In genomic region chr11:95984035-95984434, GRCh38 we compare ENCODE assay signal across 21 cellular contexts.
DNase-seq lines count a peak whose midpoint lies in the region; ATAC-seq, FAIRE-seq and TF ChIP-seq lines count a peak whose summit lies in the region.
"Had no signal": no experiment of that assay in that cellular context is flagged by ENCODE, and none has a peak within 500 bp of the region (broad histone marks: within the 10 kb centered on the region; RNA-seq: fewer than 3 reads in every experiment).

No MANE protein-coding gene starts in this region.

- no peak overlapping the region for H3K27ac ChIP-seq in K562 (ENCODE audit: extremely low read depth, low read depth, low read length)
- peak overlapping the region in 3 of 4 donors; percentile 6 to 48 (median 31) for H3K27ac ChIP-seq in transverse colon
- no peak overlapping the region for H3K27ac ChIP-seq in body of pancreas
- H3K27ac ChIP-seq: 22Rv1, BLaER1 had no signal

- POLR2A ChIA-PET in K562 (lab: Yijun Ruan, JAX), result interaction anchor here (0.7 to 1.2 kb wide), 2 partner anchors 10 to 15 kb away, joined by 3 to 4 read pairs; no protein-coding TSS in a partner anchor

- H3K4me1 ChIP-seq in K562 (replicated peaks in 1 of 2; ENCODE audit: control insufficient read depth in 2 of 2, insufficient read depth in 2 of 2, low read length in 2 of 2) (peaks cover 0 to 17% of the 10 kb centered on the region in 2 experiments; a peak in 2 of 5 replicates), transverse colon (peaks cover 0 to 5% (median 2%) of the 10 kb centered on the region in 4 donors), body of pancreas (no peaks in the 10 kb centered on the region)
- H3K4me1 ChIP-seq: BLaER1 had no signal

- H3K9me3 ChIP-seq in K562 (replicated peaks; ENCODE audit: control insufficient read depth, insufficient read depth, low read depth, low read length) (no peaks in the 10 kb centered on the region), transverse colon (no peaks in the 10 kb centered on the region), body of pancreas (no peaks in the 10 kb centered on the region)
- H3K9me3 ChIP-seq: BLaER1 had no signal

- no peak overlapping the region for H3K4me3 Mint-ChIP-seq in activated naive CD8-positive, alpha-beta T cell
- H3K4me3 Mint-ChIP-seq in activated naive CD8-positive, alpha-beta T cell treated with anti-CD3 and anti-CD28 coated beads, Interleukin-2, amount 50 U/mL, for 24 hours, result no peak overlapping the region
- H3K4me3 Mint-ChIP-seq: CD14-positive monocyte; CD4-positive, alpha-beta memory T cell; GM23338; IgD-negative memory B cell had no signal

- no peak overlapping the region for H3K9ac ChIP-seq in K562 (ENCODE audit: insufficient read depth in 1 of 2, low read depth in 2 of 2, low read length in 2 of 2)
- H3K9ac ChIP-seq: BLaER1 had no signal

- H3K9me1 ChIP-seq in K562 (ENCODE audit: control insufficient read depth, insufficient read depth, low read length), result no peaks in the 10 kb centered on the region

- TF ChIP-seq CTCF in K562 (IDR thresholded peaks at IDR 0.05 in 2 of 3, conservative IDR thresholded peaks at IDR 0.05 in 1 of 3; ENCODE audit: insufficient read depth in 2 of 3, low read depth in 1 of 3, low read length in 3 of 3), result no peak
- TF ChIP-seq CTCF in transverse colon (IDR thresholded peaks at IDR 0.05), result no peak
- no peak for TF ChIP-seq CTCF in body of pancreas (IDR thresholded peaks at IDR 0.05)

- TF ChIP-seq EP300 in K562 (IDR thresholded peaks at IDR 0.05; ENCODE audit: low read length) (no peak), transverse colon (IDR thresholded peaks at IDR 0.05; ENCODE audit: low read depth) (no peak)

- peak; percentile 6 for FAIRE-seq in K562 (lab: Jason Lieb, UNC)
- FAIRE-seq: GM19239, H54, HTR-8/SVneo had no signal

- H3K36me3 ChIP-seq in K562 (ENCODE audit: control insufficient read depth, insufficient read depth, low read length) (peaks cover 8% of the 10 kb centered on the region; the same call in 2 of the 3 replicates), transverse colon (peaks cover 0 to 3% (median 1%) of the 10 kb centered on the region in 4 donors), body of pancreas (replicated peaks in 1 of 2; ENCODE audit: insufficient read depth in 1 of 2, low read depth in 2 of 2) (no peaks in the 10 kb centered on the region)
- H3K36me3 ChIP-seq: BLaER1 had no signal

- peaks cover 28% of the 10 kb centered on the region for H3K36me3 Mint-ChIP-seq in activated naive CD8-positive, alpha-beta T cell
- H3K36me3 Mint-ChIP-seq in activated naive CD8-positive, alpha-beta T cell treated with anti-CD3 and anti-CD28 coated beads, Interleukin-2, amount 50 U/mL, for 24 hours (ENCODE audit: low read depth), result peaks cover 44% of the 10 kb centered on the region

- H3K27me3 ChIP-seq in K562 (ENCODE audit: control insufficient read depth in 2 of 2, insufficient read depth in 2 of 2, low read length in 2 of 2) (no peaks in the 10 kb centered on the region), transverse colon (no peaks in the 10 kb centered on the region), body of pancreas (no peaks in the 10 kb centered on the region)
- H3K27me3 ChIP-seq: BLaER1 had no signal

- intact Hi-C loops in K562 (cut with micrococcal nuclease), result no loop called here
- intact Hi-C loops in transverse colon (cut with DNase I; ENCODE audit: low total_unique reads), result no loop called here
- intact Hi-C loops in body of pancreas (cut with DNase I), result no loop called here

- H3K4me1 Mint-ChIP-seq in activated naive CD8-positive, alpha-beta T cell (ENCODE audit: low read depth), result peaks cover 4% of the 10 kb centered on the region
- peaks cover 2% of the 10 kb centered on the region for H3K4me1 Mint-ChIP-seq in activated naive CD8-positive, alpha-beta T cell treated with anti-CD3 and anti-CD28 coated beads, Interleukin-2, amount 50 U/mL, for 24 hours
- H3K4me1 Mint-ChIP-seq: CD14-positive monocyte, IgD-negative memory B cell had no signal

- H3K9me3 Mint-ChIP-seq in activated naive CD8-positive, alpha-beta T cell (ENCODE audit: low read depth), result no peaks in the 10 kb centered on the region
- H3K9me3 Mint-ChIP-seq in activated naive CD8-positive, alpha-beta T cell treated with anti-CD3 and anti-CD28 coated beads, Interleukin-2, amount 50 U/mL, for 24 hours, result no peaks in the 10 kb centered on the region
- H3K9me3 Mint-ChIP-seq: CD4-positive, alpha-beta memory T cell; GM23338; IgD-negative memory B cell had no signal

- no peak for TF ChIP-seq RAD21 in K562 (CRISPR knock-in tag; conservative IDR thresholded peaks at IDR 0.05 in 1 of 2, IDR thresholded peaks at IDR 0.05 in 1 of 2)

- no peak for DNase-seq in activated naive CD8-positive, alpha-beta T cell treated with anti-CD3 and anti-CD28 coated beads, Interleukin-2, amount 50 U/mL, for 24 hours
- DNase-seq in NCI-H526 (lab: John Stamatoyannopoulos, UW), result peak; percentile 76 to 79
- DNase-seq in K562 (ENCODE audit: extremely low read depth in 1 of 4, low spot score in 3 of 4), result no peak
- DNase-seq in transverse colon, result no peak
- no peak for DNase-seq in anterior cingulate cortex (lab: John Stamatoyannopoulos, UW)
- no peak for DNase-seq in DMS53 treated with DMSO at 0.1 percent for 48 hours (lab: John Stamatoyannopoulos, UW; ENCODE audit: unreplicated experiment)
- no peak for DNase-seq in body of pancreas
- DNase-seq: CD4-positive, alpha-beta memory T cell; DMS153; DMS79 treated with DMSO at 0.1 percent for 48 hours; GF-D8; HCEC 1CT had no signal

- H2AFZ ChIP-seq in K562 (ENCODE audit: low read depth, low read length), result 0 out of 2 replicates have a peak overlapping the region, but pooled peaks have one; percentile 19
- H2AFZ ChIP-seq: GM23338 had no signal

- no TSS peak for BruUV-seq in K562 (replicated peaks; lab: Mats Ljungman, UMichigan)

- no peaks in the 10 kb centered on the region for H3K79me2 ChIP-seq in K562 (ENCODE audit: control insufficient read depth, insufficient read depth, low read length)

- ATAC-seq in activated naive CD8-positive, alpha-beta T cell treated with anti-CD3 and anti-CD28 coated beads, Interleukin-2, amount 50 U/mL, for 24 hours, result no peak
- ATAC-seq in K562 (peak; percentile 46), body of pancreas (no peak)
- ATAC-seq: GM23338 had no signal

- CTCF ChIA-PET in K562 (lab: Yijun Ruan, JAX; ENCODE audit: low intra/inter-chr PET ratio), result no interaction called here

- 65% methylated on average over 3 of the region's 3 CpGs for WGBS in K562 (ENCODE audit: insufficient coverage, low coverage, missing lambda C conversion rate)
- WGBS in transverse colon (ENCODE audit: low coverage in 1 of 2), 2 donors, result 55 to 63% methylated on average over 1 to 3 of the region's 3 CpGs
- 74 to 79% methylated on average over 3 of the region's 3 CpGs for WGBS in body of pancreas, 2 donors

- peak overlapping the region; percentile 72 for H3K27ac Mint-ChIP-seq in activated naive CD8-positive, alpha-beta T cell
- H3K27ac Mint-ChIP-seq in activated naive CD8-positive, alpha-beta T cell treated with anti-CD3 and anti-CD28 coated beads, Interleukin-2, amount 50 U/mL, for 24 hours, result no peak overlapping the region
- H3K27ac Mint-ChIP-seq: CD14-positive monocyte, IgD-negative memory B cell had no signal

- no peaks in the 10 kb centered on the region for H4K20me1 ChIP-seq in K562 (replicated peaks; ENCODE audit: control insufficient read depth, insufficient read depth, low read length)
- H4K20me1 ChIP-seq: BLaER1 had no signal

- H3K4me3 ChIP-seq in K562, result no peak overlapping the region
- no peak overlapping the region for H3K4me3 ChIP-seq in transverse colon
- no peak overlapping the region for H3K4me3 ChIP-seq in body of pancreas
- H3K4me3 ChIP-seq: BLaER1, GM23338 had no signal

- in situ Hi-C loops in K562 (cut with MboI) (no loop called here), transverse colon (cut with MboI; ENCODE audit: low pct_ligation_motif_present in 1 of 4, low pct_unique_long_range_greater_than_20kb in 1 of 4, low sequenced_read_pairs in 3 of 4) (no loop called here)

- H3K4me2 ChIP-seq in K562 (ENCODE audit: insufficient read depth, low read length), result no peak overlapping the region
- H3K4me2 ChIP-seq: BLaER1, GM23338 had no signal

- TF ChIP-seq POLR2A in K562 (conservative IDR thresholded peaks at IDR 0.05), result no peak
- no peak for TF ChIP-seq POLR2A in transverse colon (IDR thresholded peaks at IDR 0.05)
- no peak for TF ChIP-seq POLR2A in body of pancreas (IDR thresholded peaks at IDR 0.05)

- no peaks in the 10 kb centered on the region for H3K27me3 Mint-ChIP-seq in activated naive CD8-positive, alpha-beta T cell
- H3K27me3 Mint-ChIP-seq in activated naive CD8-positive, alpha-beta T cell treated with anti-CD3 and anti-CD28 coated beads, Interleukin-2, amount 50 U/mL, for 24 hours, result no peaks in the 10 kb centered on the region
- H3K27me3 Mint-ChIP-seq: CD4-positive, alpha-beta memory T cell; IgD-negative memory B cell had no signal

TF ChIP-seq in K562, 482 proteins besides CTCF, POLR2A, EP300 and RAD21:
- no peak for TF ChIP-seq SMAD1 (IDR thresholded peaks at IDR 0.05; ENCODE audit: low read depth, low read length, partially characterized antibody)
- peak; percentile 16; the same call in 1 of the 2 replicates for TF ChIP-seq CBFA2T3 (IDR thresholded peaks at IDR 0.05)
TF ChIP-seq in K562: peak in this region for 1.

Comparison
In these comparisons a context has a peak if more than half of its experiments do, and no peak if none do; other contexts are left out.
1. DNase-seq: peak in NCI-H526 (2 of 2); none in activated naive CD8-positive, alpha-beta T cell treated with anti-CD3 and anti-CD28 coated beads, Interleukin-2, amount 50 U/mL, for 24 hours (single experiment), K562 (0 of 4), transverse colon (single experiment), anterior cingulate cortex (0 of 58), DMS53 treated with DMSO at 0.1 percent for 48 hours (single experiment) and body of pancreas (0 of 4).
2. H3K27ac ChIP-seq: peak in transverse colon (3 of 4); none in K562 (single experiment) and body of pancreas (0 of 4).